Comparison of ENCODE assay signal across 1 cellular context in genomic region chr17:82836823-82837357, GRCh38.
TF ChIP-seq lines count a peak whose summit lies in the region.

No MANE protein-coding gene starts in this region.

TF ChIP-seq in HEK293, 187 proteins besides CTCF, POLR2A, EP300 and RAD21 (continued from another document):
- TF ChIP-seq ZNF645 (tag by site-specific recombination; IDR thresholded peaks at IDR 0.05): no peak
- no peak for TF ChIP-seq ZNF580 (tag by site-specific recombination; IDR thresholded peaks at IDR 0.05)
- no peak for TF ChIP-seq REPIN1 (tag by site-specific recombination; IDR thresholded peaks at IDR 0.05; ENCODE audit: low read depth)
- no peak for TF ChIP-seq ZNF521 (tag by site-specific recombination; IDR thresholded peaks at IDR 0.05)
- TF ChIP-seq ZNF664 (tag by site-specific recombination; IDR thresholded peaks at IDR 0.05): peak; percentile 51; the same call in 1 of the 2 replicates
- no peak for TF ChIP-seq ZNF184 (tag by site-specific recombination; IDR thresholded peaks at IDR 0.05)
- no peak for TF ChIP-seq ZNF626 (tag by site-specific recombination; IDR thresholded peaks at IDR 0.05)
- 0 out of 2 replicates have a peak, but pooled peaks have one; percentile 6 for TF ChIP-seq ZNF707 (tag by site-specific recombination; IDR thresholded peaks at IDR 0.05)
- TF ChIP-seq ZEB2 (tag by site-specific recombination; IDR thresholded peaks at IDR 0.05): no peak
- peak; percentile 61 for TF ChIP-seq OSR2 (tag by site-specific recombination; IDR thresholded peaks at IDR 0.05)
- TF ChIP-seq ZNF138 (tag by site-specific recombination; IDR thresholded peaks at IDR 0.05; ENCODE audit: borderline replicate concordance): no peak
- no peak for TF ChIP-seq KLF8 (tag by site-specific recombination; IDR thresholded peaks at IDR 0.05)
- TF ChIP-seq ZBTB21 (tag by site-specific recombination; IDR thresholded peaks at IDR 0.05): no peak
- TF ChIP-seq ZNF473 (tag by site-specific recombination; IDR thresholded peaks at IDR 0.05): no peak
